8 cellular contexts compared by ENCODE assay signal in genomic region chr3:133805702-133806475, GRCh38. TPM values are rescaled to one million over a fixed set of nuclear protein-coding genes. Genes with fewer than 3 reads are reported as not detected.
DNase-seq lines count a peak whose midpoint lies in the region; ATAC-seq, FAIRE-seq and TF ChIP-seq lines count a peak whose summit lies in the region.

SRPRB (plus strand) TSS chr3:133805815; CDS start chr3:133805849, 34 bp downstream.

- DNase-seq in Ammon's horn (ENCODE audit: low spot score): peak; percentile 98
- DNase-seq in NCI-H460 (ENCODE audit: extremely low read depth, low read depth): peak; percentile 87
- peak; percentile 92 for DNase-seq in activated CD4-positive, CD25-positive, alpha-beta regulatory T cell treated with anti-CD3 and anti-CD28 coated beads, Interleukin-2, amount 50 U/mL, for 72 hours
- peak; percentile 53 to 94 for DNase-seq in cerebellar nuclear complex (lab: John Stamatoyannopoulos, UW)
- no peak for DNase-seq in keratinocyte (ENCODE audit: low read depth, low spot score)
- peak; percentile 90 to 91 for DNase-seq in stimulated activated CD4-positive, alpha-beta T cell treated with anti-CD3 and anti-CD28 coated beads, Interleukin-15, amount 100 ng/mL, for 1 hour (ENCODE audit: low read depth in 1 of 2, low spot score in 1 of 2)

- peak within 1 kb of the TSS; percentile 85 to 98 (median 96) for H3K4me3 ChIP-seq in keratinocyte (ENCODE audit: control insufficient read depth in 2 of 3, extremely low read depth in 1 of 3, insufficient read depth in 2 of 3, low read depth in 1 of 3, low read length in 3 of 3)

- H3K9ac ChIP-seq in keratinocyte (ENCODE audit: control insufficient read depth, extremely low read depth, insufficient read depth, low read length): peak within 1 kb of the TSS; percentile 91

- no peaks in the 10 kb centered on the region for H3K9me1 ChIP-seq in keratinocyte (ENCODE audit: control insufficient read depth, extremely low read depth, insufficient read depth, low read length)

- dilution Hi-C loops in keratinocyte (cut with MboI; ENCODE audit: extremely low pct_ligation_motif_present, low sequenced_read_pairs): no loop called here

- peak within 1 kb of the TSS; percentile 82 for H3K27ac ChIP-seq in keratinocyte (ENCODE audit: control insufficient read depth, insufficient read depth, low read length)

- H2AFZ ChIP-seq in keratinocyte (ENCODE audit: control insufficient read depth, low read length): peak within 1 kb of the TSS; percentile 99

- ATAC-seq in HG03432 (IDR thresholded peaks at IDR 0.05; ENCODE audit: unreplicated experiment): peak; percentile 99

- no peaks in the 10 kb centered on the region for H3K9me3 ChIP-seq in keratinocyte (ENCODE audit: control insufficient read depth, low read depth, low read length)

- peaks cover 11% of the 10 kb centered on the region for H3K4me1 ChIP-seq in keratinocyte (ENCODE audit: control insufficient read depth, extremely low read depth, insufficient read depth, low read length)

- no peaks in the 10 kb centered on the region for H4K20me1 ChIP-seq in keratinocyte (ENCODE audit: control insufficient read depth, extremely low read depth, insufficient read depth, low read length)

- peaks cover 5 to 10% of the 10 kb centered on the region in 2 experiments for H3K36me3 ChIP-seq in keratinocyte (ENCODE audit: control insufficient read depth in 2 of 2, extremely low read depth in 1 of 2, insufficient read depth in 2 of 2, low read length in 2 of 2)

- no peaks in the 10 kb centered on the region for H3K27me3 ChIP-seq in keratinocyte (ENCODE audit: control insufficient read depth, extremely low read depth, insufficient read depth, low read length)

- TF ChIP-seq POLR2A in GM19193 (IDR thresholded peaks at IDR 0.05; ENCODE audit: extremely low read depth, insufficient read depth, insufficient read length): peak; percentile 87

- no peak for TF ChIP-seq CTCF in keratinocyte (optimal IDR thresholded peaks at IDR 0.05 in 1 of 3, IDR thresholded peaks at IDR 0.05 in 1 of 3, conservative IDR thresholded peaks at IDR 0.05 in 1 of 3; ENCODE audit: extremely low read depth in 1 of 3, insufficient read depth in 2 of 3, low read length in 3 of 3)

- peak; percentile 93 for FAIRE-seq in keratinocyte (lab: Jason Lieb, UNC)

- H3K79me2 ChIP-seq in keratinocyte (ENCODE audit: control insufficient read depth, insufficient read depth, low read length): peaks cover 17% of the 10 kb centered on the region

- peak within 1 kb of the TSS; percentile 97 for H3K4me2 ChIP-seq in keratinocyte (ENCODE audit: control insufficient read depth, extremely low read depth, insufficient read depth, low read depth, low read length)

RNA-seq across cellular contexts. Expression of gene SRPRB, which starts in this region (rescaled TPM):
- 51.8 and 58.6 TPM in 2 replicates for total RNA-seq in NCI-H460 (2014; rRNA removed; shearing (Covaris generic))
- polyA plus RNA-seq in NCI-H460 (2014; cell fraction: nucleus; rRNA removed): 26.2 and 32.0 TPM in 2 replicates
- 55.9 to 73.8 TPM (median 60.2 TPM) in 3 replicates for polyA plus RNA-seq in keratinocyte
- polyA plus RNA-seq in keratinocyte (2011; ENCODE audit: low read depth): 8.5 TPM
- polyA plus RNA-seq in keratinocyte (2011; cell fraction: cytosol; rRNA removed): 26.4 and 55.9 TPM in 2 replicates
- 58.4 and 83.6 TPM in 2 replicates for polyA plus RNA-seq in keratinocyte (2011; cell fraction: nucleus; rRNA removed)
- 38.5 and 46.7 TPM in 2 replicates for polyA plus RNA-seq in keratinocyte (2012; ENCODE audit: low replicate concordance)
- 25.2 to 113 TPM (median 88.5 TPM) in 3 replicates for polyA minus RNA-seq in keratinocyte
- 189 TPM for polyA minus RNA-seq in keratinocyte (2011; cell fraction: cytosol; rRNA and poly(A)+ RNA removed)
- 31.0 and 70.0 TPM in 2 replicates for polyA minus RNA-seq in keratinocyte (2011; cell fraction: nucleus; rRNA and poly(A)+ RNA removed)
